In the genomic region with DNA sequence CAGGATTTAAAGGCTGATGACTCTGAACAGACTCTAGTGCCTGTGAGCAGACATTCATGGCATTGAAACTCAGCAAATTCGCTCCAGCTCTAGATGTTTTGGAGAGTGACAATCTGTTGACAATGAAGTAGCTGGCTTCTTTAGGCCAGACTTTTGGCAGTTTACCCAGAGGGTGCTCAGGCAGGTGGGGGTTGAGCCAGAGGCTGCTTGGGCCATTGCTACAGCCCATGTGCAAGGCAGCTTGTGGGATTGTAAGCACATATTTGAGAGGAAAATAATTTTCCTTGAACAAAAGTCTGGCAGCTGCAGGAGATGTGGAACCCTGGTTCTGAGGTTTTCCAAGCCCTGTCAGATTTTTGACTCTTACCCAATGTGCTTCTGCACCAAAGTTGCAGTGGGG, we compare ENCODE assay signal across 14 cellular contexts.
DNase-seq lines count a peak whose midpoint lies in the region; ATAC-seq and TF ChIP-seq lines count a peak whose summit lies in the region.
"Had no signal": no experiment of that assay in that cellular context is flagged by ENCODE, and none has a peak within 500 bp of the region (broad histone marks: within the 10 kb centered on the region; RNA-seq: fewer than 3 reads in every experiment).

No MANE protein-coding gene starts in this region.

- H3K4me3 ChIP-seq in GM23248 (no peak overlapping the region), astrocyte of the spinal cord (ENCODE audit: low read depth, low read length) (no peak overlapping the region)
- H3K4me3 ChIP-seq: BLaER1 treated with 17β-estradiol and CSF1 and Interleukin-3, amounts not matched to agents 10 nM and 100 nM; K562 had no signal

- TF ChIP-seq CTCF in astrocyte of the spinal cord (IDR thresholded peaks at IDR 0.05; ENCODE audit: low read depth, low read length): no peak

- in situ Hi-C loops in GM23248 (cut with MboI) (no loop called here), astrocyte of the spinal cord (cut with HindIII; ENCODE audit: low sequenced_read_pairs) (no loop called here)

- peaks cover 45% of the 10 kb centered on the region for H3F3A ChIP-seq in GM23248 (ENCODE audit: insufficient read depth)

- no peaks in the 10 kb centered on the region for H3K36me3 ChIP-seq in GM23248 (ENCODE audit: low read depth)
- H3K36me3 ChIP-seq: BLaER1 treated with 17β-estradiol and CSF1 and Interleukin-3, amounts not matched to agents 10 nM and 100 nM had no signal

- H3K9me2 ChIP-seq in GM23248 (ENCODE audit: insufficient read depth): no peaks in the 10 kb centered on the region

- H3K4me2 ChIP-seq in GM23248 (ENCODE audit: unreplicated experiment): no peak overlapping the region
- H3K4me2 ChIP-seq: BLaER1 treated with 17β-estradiol and CSF1 and Interleukin-3, amounts not matched to agents 10 nM and 100 nM had no signal

- 11 to 27% methylated on average over 1 of the region's 1 CpG for WGBS in GM23248 (ENCODE audit: low coverage in 1 of 2, low lambda C conversion rate in 2 of 2, missing lambda C conversion rate in 2 of 2), 2 experiments

- no peaks in the 10 kb centered on the region for H3K27me3 ChIP-seq in GM23248 (replicated peaks; ENCODE audit: insufficient read depth)
- H3K27me3 ChIP-seq: BLaER1 treated with 17β-estradiol and CSF1 and Interleukin-3, amounts not matched to agents 10 nM and 100 nM had no signal

- no peaks in the 10 kb centered on the region for H4K20me1 ChIP-seq in GM23248 (ENCODE audit: insufficient read depth)
- H4K20me1 ChIP-seq: BLaER1 treated with 17β-estradiol and CSF1 and Interleukin-3, amounts not matched to agents 10 nM and 100 nM had no signal

- no peaks in the 10 kb centered on the region for H3K79me2 ChIP-seq in GM23248 (ENCODE audit: insufficient read depth)

- H3K27ac ChIP-seq in GM23248: no peak overlapping the region
- H3K27ac ChIP-seq: BLaER1 treated with 17β-estradiol and CSF1 and Interleukin-3, amounts not matched to agents 10 nM and 100 nM had no signal

- peaks cover 48% of the 10 kb centered on the region for H3K4me1 ChIP-seq in GM23248 (ENCODE audit: insufficient read depth)
- H3K4me1 ChIP-seq: BLaER1 treated with 17β-estradiol and CSF1 and Interleukin-3, amounts not matched to agents 10 nM and 100 nM had no signal

- intact Hi-C loops in left ventricle myocardium superior (cut with micrococcal nuclease): no loop called here

- no peak overlapping the region for H3K9ac ChIP-seq in GM23248
- H3K9ac ChIP-seq: BLaER1 treated with 17β-estradiol and CSF1 and Interleukin-3, amounts not matched to agents 10 nM and 100 nM had no signal

- ATAC-seq in left ventricle myocardium superior (peak; percentile 78), HG03108 (IDR thresholded peaks at IDR 0.05; ENCODE audit: unreplicated experiment) (no peak)
- ATAC-seq: K562 had no signal

- peak; percentile 66 for DNase-seq in AG20443 (ENCODE audit: low spot score)
- peak; percentile 43 for DNase-seq in GM23248
- peak; percentile 26 for DNase-seq in astrocyte of the spinal cord (ENCODE audit: low read depth, low spot score)
- no peak for DNase-seq in left ventricle myocardium superior
- DNase-seq in SK-N-DZ (ENCODE audit: low spot score): no peak
- no peak for DNase-seq in NCI-H146 (lab: John Stamatoyannopoulos, UW)
- DNase-seq: EL, NCI-H1105, NCI-H187, SHP77 treated with DMSO at 0.1 percent for 48 hours, SW 1271 had no signal

- H2AFZ ChIP-seq in GM23248: no peak overlapping the region

- no peaks in the 10 kb centered on the region for H3K9me3 ChIP-seq in GM23248 (ENCODE audit: low read depth)
- H3K9me3 ChIP-seq: BLaER1 treated with 17β-estradiol and CSF1 and Interleukin-3, amounts not matched to agents 10 nM and 100 nM had no signal

Comparison
In these comparisons a context has a peak if more than half of its experiments do, and no peak if none do; other contexts are left out.
1. DNase-seq: peak in AG20443 (single experiment), GM23248 (single experiment) and astrocyte of the spinal cord (single experiment); none in left ventricle myocardium superior (single experiment), SK-N-DZ (single experiment) and NCI-H146 (single experiment).